ENCODE assay signal across 4 cellular contexts in genomic region chr18:78685250-78685979, GRCh38.
"Had no signal": no experiment of that assay in that cellular context is flagged by ENCODE, and none has a peak within 500 bp of the region (broad histone marks: within the 10 kb centered on the region; RNA-seq: fewer than 3 reads in every experiment).

No MANE protein-coding gene starts in this region.

- H2AFZ ChIP-seq: GM23338 had no signal

- H3K4me1 Mint-ChIP-seq: GM23338 had no signal

- H3K4me3 Mint-ChIP-seq: GM23338, H9 had no signal

- DNase-seq: H9, HCEC 1CT, IMR-90 had no signal

- H3K4me2 ChIP-seq: GM23338 had no signal

- H3K9me3 Mint-ChIP-seq: H9 had no signal

- H3K27ac Mint-ChIP-seq: GM23338 had no signal

- H3K4me3 ChIP-seq: GM23338 had no signal
